Comparison of ENCODE assay signal across 19 cellular contexts in the genomic region with DNA sequence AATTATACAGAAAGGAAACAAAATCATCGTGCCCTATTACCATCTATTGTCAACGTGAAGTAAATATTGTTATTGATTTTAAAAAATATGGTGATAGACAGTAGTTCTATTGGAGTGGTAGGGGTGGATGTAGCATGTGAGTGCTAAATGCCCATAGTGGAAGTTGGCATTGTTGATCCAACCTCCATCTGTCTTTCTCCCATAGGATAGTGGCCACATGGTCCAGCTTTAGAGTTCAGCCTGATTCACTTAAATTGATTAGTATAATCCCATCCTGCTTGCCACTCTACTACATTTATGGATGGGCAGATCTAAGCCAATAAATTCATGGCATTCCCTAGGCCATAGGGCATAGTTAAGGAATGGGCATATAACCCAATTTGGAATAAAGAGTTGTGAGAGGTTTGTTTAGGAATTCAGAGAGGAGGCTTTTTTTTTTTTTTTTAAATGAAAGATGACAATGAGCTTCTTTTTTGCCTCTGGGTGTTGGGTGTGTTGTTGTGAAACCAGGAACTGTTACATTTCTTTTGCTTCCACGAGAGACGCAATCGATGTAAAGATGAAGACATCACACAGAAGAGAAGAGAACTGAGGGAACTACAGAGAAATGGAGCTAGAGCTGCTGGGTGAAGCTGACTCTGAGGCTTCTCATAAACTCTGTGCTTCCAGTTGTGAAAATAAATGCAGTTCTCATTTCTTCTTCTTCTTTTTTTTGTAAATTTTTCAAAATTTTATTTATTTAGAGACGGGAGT. TPM values are rescaled to one million over a fixed set of nuclear protein-coding genes. Genes with fewer than 3 reads are reported as not detected.
DNase-seq lines count a peak whose midpoint lies in the region; ATAC-seq and TF ChIP-seq lines count a peak whose summit lies in the region.
"Had no signal": no experiment of that assay in that cellular context is flagged by ENCODE, and none has a peak within 500 bp of the region (broad histone marks: within the 10 kb centered on the region; RNA-seq: fewer than 3 reads in every experiment).

No MANE protein-coding gene starts in this region.

- ATAC-seq in right cardiac atrium (no peak), left lung (peak; percentile 44), upper lobe of right lung (peak; percentile 72), GM23338 (no peak)
- ATAC-seq: esophagus mucosa; stimulated activated naive CD8-positive, alpha-beta T cell treated with anti-CD3 and anti-CD28 coated beads, Interleukin-15, Interleukin-2, amounts not matched to agents 100 U/mL and 50 U/mL, for 24 hours; WTC11 had no signal

- no peak for TF ChIP-seq CTCF in left ventricle myocardium inferior (IDR thresholded peaks at IDR 0.05; ENCODE audit: borderline replicate concordance)
- TF ChIP-seq CTCF in left lung (IDR thresholded peaks at IDR 0.05): no peak
- TF ChIP-seq CTCF in upper lobe of right lung (IDR thresholded peaks at IDR 0.05): no peak
- no peak for TF ChIP-seq CTCF in MM.1S (IDR thresholded peaks at IDR 0.05; ENCODE audit: low read length)
- TF ChIP-seq CTCF in GM23338 (conservative IDR thresholded peaks at IDR 0.05; ENCODE audit: low read depth in 2 of 2): no peak

- H3K4me3 ChIP-seq in left ventricle myocardium inferior: no peak overlapping the region
- H3K4me3 ChIP-seq in right cardiac atrium (ENCODE audit: low read length): no peak overlapping the region
- no peak overlapping the region for H3K4me3 ChIP-seq in left lung
- no peak overlapping the region for H3K4me3 ChIP-seq in upper lobe of right lung
- no peak overlapping the region for H3K4me3 ChIP-seq in MM.1S (ENCODE audit: low read length)
- H3K4me3 ChIP-seq in GM23338: no peak overlapping the region
- H3K4me3 ChIP-seq: hepatocyte, prostate gland, uterus had no signal

- H3K4me2 ChIP-seq in MM.1S (ENCODE audit: low read depth, low read length) (no peak overlapping the region), GM23338 (no peak overlapping the region)
- H3K4me2 ChIP-seq: hepatocyte had no signal

- H3K27ac Mint-ChIP-seq in GM23338: no peak overlapping the region

- H3K27ac ChIP-seq in left ventricle myocardium inferior (replicated peaks) (peak overlapping the region; percentile 82), right cardiac atrium (ENCODE audit: low read length) (no peak overlapping the region), left lung (peak overlapping the region in 1 of 2 donors; percentile 75), upper lobe of right lung (peak overlapping the region; percentile 7), MM.1S (ENCODE audit: low read length) (no peak overlapping the region), GM23338 (ENCODE audit: low read depth) (no peak overlapping the region)
- H3K27ac ChIP-seq: hepatocyte, prostate gland, uterus had no signal

- intact Hi-C loops in left ventricle myocardium inferior (cut with micrococcal nuclease): no loop called here
- intact Hi-C loops in right cardiac atrium (cut with DNase I): no loop called here
- intact Hi-C loops in left lung (cut with DNase I): no loop called here
- intact Hi-C loops in upper lobe of right lung (cut with DNase I): no loop called here

- H3K9ac ChIP-seq in MM.1S (ENCODE audit: low read length): no peak overlapping the region

- H3K4me1 ChIP-seq in left ventricle myocardium inferior (peaks cover 84% of the 10 kb centered on the region), right cardiac atrium (ENCODE audit: control insufficient read depth, insufficient read depth, low read length) (peaks cover 5% of the 10 kb centered on the region), left lung (peaks cover 0 to 50% of the 10 kb centered on the region in 2 donors), upper lobe of right lung (peaks cover 11% of the 10 kb centered on the region), MM.1S (ENCODE audit: low read length) (no peaks in the 10 kb centered on the region), GM23338 (ENCODE audit: insufficient read depth) (peaks cover 25% of the 10 kb centered on the region)
- H3K4me1 ChIP-seq: prostate gland, uterus had no signal

- H3F3A ChIP-seq in MM.1S (ENCODE audit: insufficient read depth, low read length) (no peaks in the 10 kb centered on the region), GM23338 (replicated peaks; ENCODE audit: low read depth) (no peaks in the 10 kb centered on the region)

- H3K4me1 Mint-ChIP-seq in GM23338: peaks cover 21% of the 10 kb centered on the region

- H3K27me3 Mint-ChIP-seq in GM23338 (ENCODE audit: insufficient read depth, low read depth, poor library complexity): no peaks in the 10 kb centered on the region

- H3K27me3 ChIP-seq in left ventricle myocardium inferior (ENCODE audit: low read depth): no peaks in the 10 kb centered on the region
- H3K27me3 ChIP-seq in right cardiac atrium (ENCODE audit: control insufficient read depth, insufficient read depth): no peaks in the 10 kb centered on the region
- H3K27me3 ChIP-seq in left lung: no peaks in the 10 kb centered on the region
- no peaks in the 10 kb centered on the region for H3K27me3 ChIP-seq in upper lobe of right lung
- no peaks in the 10 kb centered on the region for H3K27me3 ChIP-seq in MM.1S (replicated peaks; ENCODE audit: insufficient read depth, low read length)
- no peaks in the 10 kb centered on the region for H3K27me3 ChIP-seq in GM23338 (ENCODE audit: insufficient read depth)
- H3K27me3 ChIP-seq: hepatocyte, uterus had no signal

- H3K9me3 Mint-ChIP-seq in GM23338: no peaks in the 10 kb centered on the region
- H3K9me3 Mint-ChIP-seq: WTC11 had no signal

- no peaks in the 10 kb centered on the region for H3K9me2 ChIP-seq in MM.1S (replicated peaks; ENCODE audit: insufficient read depth, low read length)
- H3K9me2 ChIP-seq in GM23338 (ENCODE audit: insufficient read depth): no peaks in the 10 kb centered on the region

- 60% methylated on average over 6 of the region's 6 CpGs for WGBS in right cardiac atrium

- H2AFZ ChIP-seq in MM.1S (ENCODE audit: low read length) (no peak overlapping the region), GM23338 (no peak overlapping the region)
- H2AFZ ChIP-seq: hepatocyte had no signal

- DNase-seq in left ventricle myocardium inferior (no peak), right cardiac atrium (no peak), SIG-M5 (lab: John Stamatoyannopoulos, UW) (peak; percentile 60), left lung (no peak), upper lobe of right lung (no peak), MM.1S (no peak), DMS53 treated with DMSO at 0.1 percent for 48 hours (lab: John Stamatoyannopoulos, UW; ENCODE audit: unreplicated experiment) (no peak), GM23338 (ENCODE audit: low spot score) (no peak)
- DNase-seq: activated gamma-delta T cell; Karpas-422; kidney glomerular epithelial cell; NCI-H1694 treated with DMSO at 0.1 percent for 48 hours; stimulated activated naive CD8-positive, alpha-beta T cell treated with anti-CD3 and anti-CD28 coated beads, Interleukin-15, Interleukin-2, amounts not matched to agents 100 U/mL and 50 U/mL, for 24 hours; SW 1271; uterus had no signal

- no peak overlapping the region for H3K4me3 Mint-ChIP-seq in GM23338
- H3K4me3 Mint-ChIP-seq: WTC11 had no signal

- no peaks in the 10 kb centered on the region for H3K9me3 ChIP-seq in left ventricle myocardium inferior (replicated peaks)
- H3K9me3 ChIP-seq in right cardiac atrium (ENCODE audit: control insufficient read depth, low read length): no peaks in the 10 kb centered on the region
- H3K9me3 ChIP-seq in left lung: no peaks in the 10 kb centered on the region
- no peaks in the 10 kb centered on the region for H3K9me3 ChIP-seq in upper lobe of right lung
- H3K9me3 ChIP-seq in MM.1S (replicated peaks; ENCODE audit: insufficient read depth, low read length): no peaks in the 10 kb centered on the region
- H3K9me3 ChIP-seq: prostate gland, uterus had no signal

- H3K79me2 ChIP-seq in MM.1S (ENCODE audit: low read length) (no peaks in the 10 kb centered on the region), GM23338 (replicated peaks; ENCODE audit: insufficient read depth) (no peaks in the 10 kb centered on the region)

- H3K36me3 Mint-ChIP-seq in GM23338 (ENCODE audit: low read depth): no peaks in the 10 kb centered on the region
- H3K36me3 Mint-ChIP-seq: WTC11 had no signal

- no peaks in the 10 kb centered on the region for H4K20me1 ChIP-seq in MM.1S (ENCODE audit: insufficient read depth, low read length)
- no peaks in the 10 kb centered on the region for H4K20me1 ChIP-seq in GM23338 (replicated peaks; ENCODE audit: insufficient read depth)

- no peaks in the 10 kb centered on the region for H3K36me3 ChIP-seq in left ventricle myocardium inferior
- H3K36me3 ChIP-seq in left lung: no peaks in the 10 kb centered on the region
- H3K36me3 ChIP-seq in upper lobe of right lung: no peaks in the 10 kb centered on the region
- H3K36me3 ChIP-seq in MM.1S (replicated peaks; ENCODE audit: insufficient read depth, low read length): no peaks in the 10 kb centered on the region
- H3K36me3 ChIP-seq in GM23338 (ENCODE audit: insufficient read depth): no peaks in the 10 kb centered on the region
- H3K36me3 ChIP-seq: prostate gland, uterus had no signal

TF ChIP-seq in GM23338, 12 proteins besides CTCF, POLR2A, EP300 and RAD21:
- no peak for TF ChIP-seq STAT1 (IDR thresholded peaks at IDR 0.05; ENCODE audit: unreplicated experiment)
- no peak for TF ChIP-seq ZNF114 (CRISPR knock-in tag; IDR thresholded peaks at IDR 0.05)
- TF ChIP-seq EZH2phosphoT487 (IDR thresholded peaks at IDR 0.05; ENCODE audit: unreplicated experiment): no peak
- TF ChIP-seq, protein P1, sequence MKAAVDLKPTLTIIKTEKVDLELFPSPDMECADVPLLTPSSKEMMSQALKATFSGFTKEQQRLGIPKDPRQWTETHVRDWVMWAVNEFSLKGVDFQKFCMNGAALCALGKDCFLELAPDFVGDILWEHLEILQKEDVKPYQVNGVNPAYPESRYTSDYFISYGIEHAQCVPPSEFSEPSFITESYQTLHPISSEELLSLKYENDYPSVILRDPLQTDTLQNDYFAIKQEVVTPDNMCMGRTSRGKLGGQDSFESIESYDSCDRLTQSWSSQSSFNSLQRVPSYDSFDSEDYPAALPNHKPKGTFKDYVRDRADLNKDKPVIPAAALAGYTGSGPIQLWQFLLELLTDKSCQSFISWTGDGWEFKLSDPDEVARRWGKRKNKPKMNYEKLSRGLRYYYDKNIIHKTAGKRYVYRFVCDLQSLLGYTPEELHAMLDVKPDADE (IDR thresholded peaks at IDR 0.05): no peak

RNA-seq across cellular contexts. Expression of gene CHD1, which starts 12.5 kb away (rescaled TPM):
- total RNA-seq in left ventricle myocardium inferior: 11.6 TPM
- total RNA-seq in right cardiac atrium: 10 to 100 TPM; 12.4 to 23.2 (median 14.6) TPM
- 9.2 TPM for polyA plus RNA-seq in right cardiac atrium
- 10 to 100 TPM; 26.0 to 31.3 TPM for total RNA-seq in left lung
- total RNA-seq in upper lobe of right lung: 33.3 TPM
- 75.6 and 82.4 TPM in 2 replicates for total RNA-seq in GM23338 (2014; rRNA removed; shearing (Covaris generic))
- 31.2 and 36.4 TPM in 2 replicates for polyA plus RNA-seq in GM23338 (2016; fragmentation: Nextera tagmentation; extraction: Ambion mirVana)

Comparison
In these comparisons a context has a peak if more than half of its experiments do, and no peak if none do; other contexts are left out.
1. H3K27ac ChIP-seq: peak in left ventricle myocardium inferior (single experiment) and upper lobe of right lung (single experiment); none in right cardiac atrium (single experiment), MM.1S (single experiment) and GM23338 (single experiment).
2. ATAC-seq: peak in left lung (single experiment) and upper lobe of right lung (single experiment); none in right cardiac atrium (0 of 2) and GM23338 (single experiment).